In the genomic region with DNA sequence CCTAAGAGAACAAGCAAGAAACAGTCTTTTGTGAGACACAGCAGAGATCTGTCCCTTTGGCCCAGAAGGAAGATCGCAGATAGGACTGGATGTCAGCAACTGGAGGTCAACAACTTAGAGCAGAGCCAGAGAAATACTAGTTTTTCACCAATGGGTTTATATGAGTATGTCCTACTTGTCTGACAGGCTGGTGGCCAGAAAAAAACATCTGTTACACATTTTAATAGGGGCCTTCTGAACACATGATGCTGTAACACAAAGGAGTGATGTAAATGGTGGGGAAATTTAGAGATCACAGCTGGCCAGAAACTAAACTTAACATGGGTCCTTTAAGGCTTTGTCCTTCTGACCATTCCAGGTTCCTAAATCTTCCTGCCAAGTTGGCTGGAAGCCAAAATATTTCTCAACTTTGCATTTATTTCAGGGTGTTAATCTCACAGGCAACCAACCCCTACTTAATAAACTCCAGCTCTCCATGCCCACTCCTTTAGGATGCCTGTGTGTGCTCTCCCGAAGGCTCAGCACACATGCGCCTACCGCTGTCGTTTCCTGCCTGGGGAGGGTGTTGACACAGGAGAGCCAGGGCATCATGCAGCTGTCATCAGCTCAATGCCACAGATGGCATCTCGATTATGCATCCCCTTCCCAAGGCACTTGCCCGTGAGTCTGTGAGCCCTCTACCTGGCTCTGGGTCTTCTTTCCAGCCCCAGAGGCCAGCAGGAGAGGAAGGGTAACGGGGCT, we compare ENCODE assay signal across 10 cellular contexts.
DNase-seq lines count a peak whose midpoint lies in the region; ATAC-seq, FAIRE-seq and TF ChIP-seq lines count a peak whose summit lies in the region.
"Had no signal": no experiment of that assay in that cellular context is flagged by ENCODE, and none has a peak within 500 bp of the region (broad histone marks: within the 10 kb centered on the region; RNA-seq: fewer than 3 reads in every experiment).

No MANE protein-coding gene starts in this region.

- H4K8ac ChIP-seq in IMR-90 (ENCODE audit: low read depth in 2 of 2, low read length in 2 of 2), result peak overlapping the region; percentile 88 to 96

- H3K79me2 ChIP-seq in astrocyte (ENCODE audit: insufficient read depth, low read length), result no peaks in the 10 kb centered on the region

- TF ChIP-seq POLR2A in IMR-90 (IDR thresholded peaks at IDR 0.05; ENCODE audit: low read depth, low read length) (no peak), suprapubic skin (IDR thresholded peaks at IDR 0.05) (no peak)

- H3K27me3 ChIP-seq in IMR-90 (ENCODE audit: control insufficient read depth, insufficient read depth, low read length), result no peaks in the 10 kb centered on the region
- H3K27me3 ChIP-seq in astrocyte (ENCODE audit: insufficient read depth, low read length), result no peaks in the 10 kb centered on the region
- H3K27me3 ChIP-seq in suprapubic skin, result no peaks in the 10 kb centered on the region

- H3K4me1 ChIP-seq in IMR-90 (ENCODE audit: control insufficient read depth, insufficient read depth, low read length) (peaks cover 11% of the 10 kb centered on the region), astrocyte (ENCODE audit: insufficient read depth, low read length) (peaks cover 15% of the 10 kb centered on the region), suprapubic skin (peaks cover 20% of the 10 kb centered on the region)

- no TSS peak for BruUV-seq in IMR-90 (replicated peaks; lab: Mats Ljungman, UMichigan)

- H3K9me3 Mint-ChIP-seq in astrocyte (ENCODE audit: unreplicated experiment), result peaks cover 7% of the 10 kb centered on the region

- H2BK20ac ChIP-seq in IMR-90 (ENCODE audit: low read depth, low read length), result peak overlapping the region; percentile 87

- H3K9me1 ChIP-seq in IMR-90 (ENCODE audit: insufficient read depth, low read length), result peaks cover 4% of the 10 kb centered on the region

- no peak overlapping the region for H3K27ac Mint-ChIP-seq in astrocyte (ENCODE audit: unreplicated experiment)

- peak overlapping the region; percentile 68 for H4K5ac ChIP-seq in IMR-90 (ENCODE audit: low read depth, low read length)

- peak overlapping the region; percentile 90 for H3K4ac ChIP-seq in IMR-90 (ENCODE audit: low read depth, low read length)

- H3K4me1 Mint-ChIP-seq in astrocyte (ENCODE audit: low read depth, unreplicated experiment), result peaks cover 18% of the 10 kb centered on the region

- H2BK15ac ChIP-seq in IMR-90 (ENCODE audit: low read depth, low read length), result peak overlapping the region; percentile 100; the same call in 2 of the 3 replicates

- peak overlapping the region; percentile 93 for H4K91ac ChIP-seq in IMR-90 (ENCODE audit: insufficient read depth, low read depth, low read length)

- ATAC-seq in IMR-90 (ENCODE audit: low read depth) (no peak), HG03378 (IDR thresholded peaks at IDR 0.05; ENCODE audit: unreplicated experiment) (no peak)

- no peak for FAIRE-seq in astrocyte (lab: Jason Lieb, UNC)
- FAIRE-seq: GM18507 had no signal

- peak; percentile 61 for DNase-seq in IMR-90
- DNase-seq in astrocyte (ENCODE audit: low read depth), result peak; percentile 47
- DNase-seq in kidney tubule cell (ENCODE audit: low spot score), result peak; percentile 33
- DNase-seq in suprapubic skin (ENCODE audit: low spot score in 2 of 2), result peak in 1 of 2 donors; percentile 65
- no peak for DNase-seq in RKO (ENCODE audit: low spot score)
- DNase-seq in Kasumi-1 (lab: John Stamatoyannopoulos, UW), result no peak
- no peak for DNase-seq in stimulated activated CD4-positive, alpha-beta T cell treated with anti-CD3 and anti-CD28 coated beads, Interleukin-1b, Interleukin-23, amount 100 ng/mL, for 48 hours
- DNase-seq: activated CD8-positive, alpha-beta memory T cell treated with anti-CD3 and anti-CD28 coated beads, Interleukin-2, amount 50 U/mL, for 48 hours had no signal

- H3K4me2 ChIP-seq in IMR-90 (ENCODE audit: low read depth, low read length), result no peak overlapping the region
- H3K4me2 ChIP-seq in astrocyte (ENCODE audit: low read length), result no peak overlapping the region

- H3K14ac ChIP-seq in IMR-90 (replicated peaks; ENCODE audit: low read depth, low read length), result peak overlapping the region; percentile 87

- dilution Hi-C loops in IMR-90 (cut with HindIII; ENCODE audit: low sequenced_read_pairs, unreplicated experiment), result no loop called here

- H3K4me3 Mint-ChIP-seq in astrocyte (ENCODE audit: unreplicated experiment), result no peak overlapping the region

- CTCF ChIA-PET in IMR-90 (lab: Yijun Ruan, JAX), result interaction anchor here (1.0 kb wide), 2 partner anchors 12 to 1220 kb away, joined by 3 to 5 read pairs; no protein-coding TSS in a partner anchor

- H3K23ac ChIP-seq in IMR-90 (ENCODE audit: low read depth, low read length), result peak overlapping the region; percentile 74

- peak overlapping the region; percentile 82 for H3K18ac ChIP-seq in IMR-90 (ENCODE audit: low read depth, low read length)

- no peak for TF ChIP-seq CTCF in IMR-90 (conservative IDR thresholded peaks at IDR 0.05; ENCODE audit: low read depth, low read length)
- no peak for TF ChIP-seq CTCF in astrocyte (IDR thresholded peaks at IDR 0.05; ENCODE audit: insufficient read depth, low read depth, low read length)
- no peak for TF ChIP-seq CTCF in suprapubic skin (IDR thresholded peaks at IDR 0.05)

- H3K36me3 Mint-ChIP-seq in astrocyte (ENCODE audit: low read depth, unreplicated experiment), result no peaks in the 10 kb centered on the region

- no CpG with 5 or more reads among the region's 8 CpGs for WGBS in IMR-90 (ENCODE audit: extremely low coverage in 2 of 2, insufficient read length in 1 of 2), 2 experiments
- WGBS in suprapubic skin, result 82% methylated on average over 8 of the region's 8 CpGs

- H3K9ac ChIP-seq in IMR-90 (ENCODE audit: low read depth, low read length) (no peak overlapping the region), astrocyte (ENCODE audit: low read length) (no peak overlapping the region)

- TF ChIP-seq EP300 in suprapubic skin (IDR thresholded peaks at IDR 0.05), result no peak

- H3K36me3 ChIP-seq in IMR-90 (ENCODE audit: control insufficient read depth, insufficient read depth, low read length) (no peaks in the 10 kb centered on the region), astrocyte (ENCODE audit: insufficient read depth, low read length) (no peaks in the 10 kb centered on the region), suprapubic skin (no peaks in the 10 kb centered on the region)

- POLR2A ChIA-PET in IMR-90 (lab: Charles Lee; ENCODE audit: unreplicated experiment), result no interaction called here

- H2AFZ ChIP-seq in IMR-90 (replicated peaks; ENCODE audit: low read length, poor library complexity) (peak overlapping the region; percentile 13), astrocyte (ENCODE audit: low read depth, low read length) (no peak overlapping the region)

- intact Hi-C loops in IMR-90 (cut with micrococcal nuclease), result loop anchor here (1.0 to 5.0 kb wide), 11 partner anchors 147 to 1215 kb away; no protein-coding TSS in a partner anchor

- H3K27ac ChIP-seq in IMR-90 (ENCODE audit: insufficient read depth, low read length), result peak overlapping the region; percentile 61
- no peak overlapping the region for H3K27ac ChIP-seq in astrocyte (ENCODE audit: low read depth, low read length)
- H3K27ac ChIP-seq in suprapubic skin, result peak overlapping the region; percentile 48

- peaks cover 0 to 11% of the 10 kb centered on the region in 2 experiments; a peak in 2 of 4 replicates for H3K79me1 ChIP-seq in IMR-90 (ENCODE audit: low read depth in 1 of 2, low read length in 2 of 2)

- H3K4me3 ChIP-seq in IMR-90 (ENCODE audit: insufficient read depth, low read depth, low read length), result no peak overlapping the region
- H3K4me3 ChIP-seq in astrocyte (ENCODE audit: insufficient read depth, low read depth, low read length), result no peak overlapping the region
- no peak overlapping the region for H3K4me3 ChIP-seq in suprapubic skin

- H2AK5ac ChIP-seq in IMR-90 (ENCODE audit: low read depth, low read length), result peak overlapping the region; percentile 98

- H3K9me3 ChIP-seq in IMR-90 (ENCODE audit: control insufficient read depth, insufficient read depth, low read length) (peaks cover 7% of the 10 kb centered on the region), astrocyte (ENCODE audit: insufficient read depth, low read depth, low read length) (peaks cover 9% of the 10 kb centered on the region), suprapubic skin (no peaks in the 10 kb centered on the region)

- peak overlapping the region; percentile 96 for H2BK120ac ChIP-seq in IMR-90 (ENCODE audit: low read depth, low read length)

- H4K20me1 ChIP-seq in IMR-90 (ENCODE audit: insufficient read depth, low read length) (no peaks in the 10 kb centered on the region), astrocyte (ENCODE audit: insufficient read depth, low read length) (no peaks in the 10 kb centered on the region)

- H3K27me3 Mint-ChIP-seq in astrocyte (ENCODE audit: low read depth, unreplicated experiment), result no peaks in the 10 kb centered on the region

- in situ Hi-C loops in IMR-90 (cut with MboI; ENCODE audit: low sequenced_read_pairs), result loop anchor here (10.0 to 25.0 kb wide), 3 partner anchors 412 to 1215 kb away; partner anchors contain the start of gene MEIS1

- TF ChIP-seq RAD21 in IMR-90 (IDR thresholded peaks at IDR 0.05; ENCODE audit: low read length), result no peak

- peak overlapping the region; percentile 69 for H2AK9ac ChIP-seq in IMR-90 (replicated peaks; ENCODE audit: low read depth, low read length, poor library complexity)

- peak overlapping the region; percentile 53 for H2BK5ac ChIP-seq in IMR-90 (ENCODE audit: low read depth, low read length, poor library complexity, severe bottlenecking)

- no peak overlapping the region for H3K56ac ChIP-seq in IMR-90 (ENCODE audit: extremely low read depth, insufficient read depth, low read length)

TF ChIP-seq in IMR-90, 13 proteins besides CTCF, POLR2A, EP300 and RAD21 (continues in another document):
- TF ChIP-seq RFX5 (IDR thresholded peaks at IDR 0.05; ENCODE audit: low read depth, low read length) (no peak), MAFK (IDR thresholded peaks at IDR 0.05; ENCODE audit: low read depth, low read length) (no peak), FOS (IDR thresholded peaks at IDR 0.05; ENCODE audit: low read depth, low read length) (no peak), BHLHE40 (IDR thresholded peaks at IDR 0.05; ENCODE audit: low read depth, low read length) (no peak), SMC3 (IDR thresholded peaks at IDR 0.05; ENCODE audit: low read depth, low read length) (no peak), ELK1 (IDR thresholded peaks at IDR 0.05; ENCODE audit: borderline replicate concordance, low read depth, low read length) (no peak), CHD1 (IDR thresholded peaks at IDR 0.05; ENCODE audit: low read depth, low read length) (no peak)

Comparison
In these comparisons a context has a peak if more than half of its experiments do, and no peak if none do; other contexts are left out.
1. DNase-seq: peak in IMR-90 (single experiment), astrocyte (single experiment) and kidney tubule cell (single experiment); none in RKO (single experiment), Kasumi-1 (0 of 2) and stimulated activated CD4-positive, alpha-beta T cell treated with anti-CD3 and anti-CD28 coated beads, Interleukin-1b, Interleukin-23, amount 100 ng/mL, for 48 hours (single experiment).